Comparison of ENCODE assay signal across 24 cellular contexts in genomic region chr7:29810297-29810696, GRCh38. TPM values are rescaled to one million over a fixed set of nuclear protein-coding genes. Genes with fewer than 3 reads are reported as not detected.
"Had no signal": no experiment of that assay in that cellular context is flagged by ENCODE, and none has a peak within 500 bp of the region (broad histone marks: within the 10 kb centered on the region; RNA-seq: fewer than 3 reads in every experiment).

No MANE protein-coding gene starts in this region.

- H3K27ac Mint-ChIP-seq: naive thymus-derived CD4-positive, alpha-beta T cell; natural killer cell treated with Interleukin-12 subunit alpha and Interleukin-12 subunit beta and Interleukin-15 and Interleukin-18, amount 100 ng/mL, for 72 hours; progenitor cell of endocrine pancreas; stimulated activated effector memory CD8-positive, alpha-beta T cell treated with anti-CD3 and anti-CD28 coated beads, Interleukin-12 subunit alpha, Interleukin-12 subunit beta, amount 100 ng/mL, for 72 hours; stimulated activated naive CD8-positive, alpha-beta T cell treated with anti-CD3 and anti-CD28 coated beads, Interleukin-15, Interleukin-2, amounts not matched to agents 100 ng/mL and 50 ng/mL, for 24 hours had no signal

- H3K4me3 Mint-ChIP-seq: naive thymus-derived CD4-positive, alpha-beta T cell; natural killer cell treated with Interleukin-12 subunit alpha and Interleukin-12 subunit beta and Interleukin-15 and Interleukin-18, amount 100 ng/mL, for 72 hours; stimulated activated effector memory CD8-positive, alpha-beta T cell treated with anti-CD3 and anti-CD28 coated beads, Interleukin-12 subunit alpha, Interleukin-12 subunit beta, amount 100 ng/mL, for 72 hours; stimulated activated naive CD8-positive, alpha-beta T cell treated with anti-CD3 and anti-CD28 coated beads, Interleukin-15, Interleukin-2, amounts not matched to agents 100 ng/mL and 50 ng/mL, for 24 hours had no signal

- ATAC-seq: heart right ventricle; mucosa of descending colon; naive thymus-derived CD4-positive, alpha-beta T cell; natural killer cell treated with Interleukin-12 subunit alpha and Interleukin-12 subunit beta and Interleukin-15 and Interleukin-18, amount 100 ng/mL, for 72 hours; right cardiac atrium; sciatic nerve had no signal

- H3K36me3 ChIP-seq: heart right ventricle, left ventricle myocardium inferior, ovary, spleen, suprapubic skin, thyroid gland, upper lobe of right lung had no signal

- H3K27ac ChIP-seq: heart right ventricle, hepatocyte, left ventricle myocardium inferior, spleen, suprapubic skin, upper lobe of right lung had no signal

- H3K4me3 ChIP-seq: heart right ventricle, hepatocyte, left ventricle myocardium inferior, lung, mucosa of descending colon, ovary, spleen, suprapubic skin, thyroid gland, upper lobe of right lung had no signal

- H3K4me2 ChIP-seq: hepatocyte had no signal

- DNase-seq: heart right ventricle; islet precursor cell; left ventricle myocardium inferior; midbrain; mucosa of descending colon; naive thymus-derived CD4-positive, alpha-beta T cell; ovary; retina; right cardiac atrium; small intestine; spleen; stimulated activated CD4-positive, alpha-beta T cell treated with anti-CD3 and anti-CD28 coated beads, Interleukin-4, amount 100 ng/mL, for 24 hours; stimulated activated naive CD4-positive, alpha-beta T cell; trophoblast cell; upper lobe of right lung had no signal

- H3K36me3 Mint-ChIP-seq: naive thymus-derived CD4-positive, alpha-beta T cell; natural killer cell treated with Interleukin-12 subunit alpha and Interleukin-12 subunit beta and Interleukin-15 and Interleukin-18, amount 100 ng/mL, for 72 hours; stimulated activated effector memory CD8-positive, alpha-beta T cell treated with anti-CD3 and anti-CD28 coated beads, Interleukin-12 subunit alpha, Interleukin-12 subunit beta, amount 100 ng/mL, for 72 hours had no signal

- H3K9me3 ChIP-seq: heart right ventricle, left ventricle myocardium inferior, mucosa of descending colon, ovary, spleen, suprapubic skin, thyroid gland, upper lobe of right lung had no signal

- H3K4me1 Mint-ChIP-seq: stimulated activated effector memory CD8-positive, alpha-beta T cell treated with anti-CD3 and anti-CD28 coated beads, Interleukin-12 subunit alpha, Interleukin-12 subunit beta, amount 100 ng/mL, for 72 hours had no signal

- H3K27me3 ChIP-seq: ovary, thyroid gland had no signal

- H3K9me3 Mint-ChIP-seq: natural killer cell treated with Interleukin-12 subunit alpha and Interleukin-12 subunit beta and Interleukin-15 and Interleukin-18, amount 100 ng/mL, for 72 hours; stimulated activated effector memory CD8-positive, alpha-beta T cell treated with anti-CD3 and anti-CD28 coated beads, Interleukin-12 subunit alpha, Interleukin-12 subunit beta, amount 100 ng/mL, for 72 hours; stimulated activated naive CD8-positive, alpha-beta T cell treated with anti-CD3 and anti-CD28 coated beads, Interleukin-15, Interleukin-2, amounts not matched to agents 100 ng/mL and 50 ng/mL, for 24 hours had no signal

- H2AFZ ChIP-seq: hepatocyte had no signal

RNA-seq across cellular contexts. Expression of gene WIPF3, which starts 4.0 kb away (rescaled TPM):
- total RNA-seq: natural killer cell treated with Interleukin-12 subunit alpha and Interleukin-12 subunit beta and Interleukin-15 and Interleukin-18, amount 100 ng/mL, for 72 hours had no signal
- polyA plus RNA-seq: naive thymus-derived CD4-positive, alpha-beta T cell had no signal
